Comparison of ENCODE assay signal across 8 cellular contexts in the genomic region with DNA sequence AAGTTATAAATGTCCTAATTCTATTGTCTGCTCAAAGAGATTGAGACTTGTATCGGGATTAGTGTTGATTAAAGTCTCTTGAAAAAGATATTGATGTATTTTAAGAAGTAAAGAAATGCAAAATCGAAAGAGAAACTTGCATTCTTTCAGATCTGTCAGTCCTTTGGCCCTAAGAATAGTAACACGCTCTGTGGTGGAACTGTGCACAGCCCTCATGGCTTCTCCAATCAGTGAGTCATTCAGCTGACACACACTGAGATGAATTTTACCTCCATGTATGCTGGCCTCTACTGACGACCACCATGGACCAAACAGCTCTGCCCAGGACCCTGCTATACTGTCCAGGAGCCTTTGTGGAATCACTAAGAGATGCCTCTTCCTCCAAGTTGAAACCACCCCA.
DNase-seq lines count a peak whose midpoint lies in the region; ATAC-seq and TF ChIP-seq lines count a peak whose summit lies in the region.

No MANE protein-coding gene starts in this region.

- peak; percentile 56 for DNase-seq in RPMI7951 (ENCODE audit: low read depth)
- peak; percentile 5 for DNase-seq in kidney epithelial cell (ENCODE audit: low read depth)
- no peak for DNase-seq in mesenteric fat pad (ENCODE audit: low spot score)
- DNase-seq in COR-L47 (lab: John Stamatoyannopoulos, UW), result no peak
- no peak for DNase-seq in HUDEP-2 (lab: John Stamatoyannopoulos, UW; ENCODE audit: unreplicated experiment in 76 of 76)

- H3K27me3 ChIP-seq in kidney epithelial cell (ENCODE audit: control insufficient read depth, insufficient read depth, low read length), result no peaks in the 10 kb centered on the region

- ATAC-seq in GM18858 (IDR thresholded peaks at IDR 0.05; ENCODE audit: unreplicated experiment) (peak; percentile 94), HG02798 (IDR thresholded peaks at IDR 0.05; ENCODE audit: poor library complexity, unreplicated experiment) (peak; percentile 71), GM18870 (IDR thresholded peaks at IDR 0.05; ENCODE audit: unreplicated experiment) (no peak)

- H3K4me3 ChIP-seq in kidney epithelial cell (ENCODE audit: low read depth, low read length), result no peak overlapping the region

- no peaks in the 10 kb centered on the region for H3K36me3 ChIP-seq in kidney epithelial cell (ENCODE audit: control insufficient read depth, insufficient read depth, low read length)

- TF ChIP-seq CTCF in kidney epithelial cell (IDR thresholded peaks at IDR 0.05; ENCODE audit: insufficient read depth, low read length, poor library complexity, severe bottlenecking), result no peak

Comparison
In these comparisons a context has a peak if more than half of its experiments do, and no peak if none do; other contexts are left out.
1. DNase-seq: peak in RPMI7951 (single experiment) and kidney epithelial cell (single experiment); none in mesenteric fat pad (single experiment), COR-L47 (single experiment) and HUDEP-2 (0 of 76).